ENCODE assay signal across 8 cellular contexts in genomic region chr6:73798592-73798991, GRCh38.
DNase-seq lines count a peak whose midpoint lies in the region; ATAC-seq and TF ChIP-seq lines count a peak whose summit lies in the region.

No MANE protein-coding gene starts in this region.

- H3K4me3 ChIP-seq in transverse colon (no peak overlapping the region), HAP-1 (no peak overlapping the region)

- TF ChIP-seq EP300 in transverse colon (IDR thresholded peaks at IDR 0.05; ENCODE audit: low read depth), result no peak

- in situ Hi-C loops in transverse colon (cut with MboI; ENCODE audit: low pct_ligation_motif_present in 1 of 4, low pct_unique_long_range_greater_than_20kb in 1 of 4, low sequenced_read_pairs in 3 of 4), result no loop called here
- in situ Hi-C loops in HAP-1 (cut with MboI; ENCODE audit: low sequenced_read_pairs), result no loop called here

- H3K9me3 ChIP-seq in transverse colon (no peaks in the 10 kb centered on the region), HAP-1 (no peaks in the 10 kb centered on the region)

- H3K36me3 ChIP-seq in transverse colon (no peaks in the 10 kb centered on the region), HAP-1 (replicated peaks) (no peaks in the 10 kb centered on the region)

- intact Hi-C loops in head of caudate nucleus (cut with DNase I), result no loop called here
- intact Hi-C loops in transverse colon (cut with DNase I; ENCODE audit: low total_unique reads), result no loop called here

- peaks cover 0 to 4% (median 0%) of the 10 kb centered on the region in 4 donors for H3K4me1 ChIP-seq in transverse colon
- H3K4me1 ChIP-seq in HAP-1, result no peaks in the 10 kb centered on the region

- WGBS in transverse colon (ENCODE audit: low coverage in 1 of 2), 2 donors, result 33 to 43% methylated on average over 1 to 2 of the region's 2 CpGs

- TF ChIP-seq CTCF in transverse colon (IDR thresholded peaks at IDR 0.05), result peak in 3 of 5 experiments; percentile 9 to 24 (median 21)

- no peaks in the 10 kb centered on the region for H3K27me3 ChIP-seq in transverse colon
- H3K27me3 ChIP-seq in HAP-1 (ENCODE audit: low read depth), result no peaks in the 10 kb centered on the region

- peak overlapping the region in 1 of 4 donors; percentile 38 for H3K27ac ChIP-seq in transverse colon

- TF ChIP-seq POLR2A in transverse colon (IDR thresholded peaks at IDR 0.05), result no peak

- ATAC-seq in HG02884 (IDR thresholded peaks at IDR 0.05; ENCODE audit: unreplicated experiment), result peak; percentile 94

- DNase-seq in stimulated activated CD4-positive, alpha-beta T cell treated with anti-CD3 and anti-CD28 coated beads, Interleukin-15, amount 100 ng/mL, for 24 hours, result peak; percentile 2
- DNase-seq in stimulated activated CD4-positive, alpha-beta T cell treated with anti-CD3 and anti-CD28 coated beads, Interleukin-12 subunit alpha, Interleukin-12 subunit beta, amount 100 ng/mL, for 4 hours, result no peak
- DNase-seq in RPMI8226 (peak; percentile 51), head of caudate nucleus (peak in 24 of 42 donors; percentile 5 to 75 (median 30)), transverse colon (peak; percentile 14), HAP-1 (ENCODE audit: low spot score in 2 of 2) (no peak)
- DNase-seq in activated CD8-positive, alpha-beta memory T cell treated with anti-CD3 and anti-CD28 coated beads, Interleukin-2, amount 50 U/mL, for 48 hours, result no peak

Comparison
In these comparisons a context has a peak if more than half of its experiments do, and no peak if none do; other contexts are left out.
1. DNase-seq: peak in stimulated activated CD4-positive, alpha-beta T cell treated with anti-CD3 and anti-CD28 coated beads, Interleukin-15, amount 100 ng/mL, for 24 hours (single experiment), RPMI8226 (single experiment), head of caudate nucleus (24 of 42) and transverse colon (single experiment); none in stimulated activated CD4-positive, alpha-beta T cell treated with anti-CD3 and anti-CD28 coated beads, Interleukin-12 subunit alpha, Interleukin-12 subunit beta, amount 100 ng/mL, for 4 hours (single experiment), HAP-1 (0 of 2) and activated CD8-positive, alpha-beta memory T cell treated with anti-CD3 and anti-CD28 coated beads, Interleukin-2, amount 50 U/mL, for 48 hours (single experiment).